Comparison of ENCODE assay signal across 38 cellular contexts in genomic region chr3:24780992-24781391, GRCh38.
"Had no signal": no experiment of that assay in that cellular context is flagged by ENCODE, and none has a peak within 500 bp of the region (broad histone marks: within the 10 kb centered on the region; RNA-seq: fewer than 3 reads in every experiment).

No MANE protein-coding gene starts in this region.

- H3K4me1 ChIP-seq: ascending aorta had no signal

- DNase-seq: activated B cell treated with CpG ODN at 0.5 μM for 24 hours; activated CD4-positive, alpha-beta memory T cell treated with anti-CD3 and anti-CD28 coated beads for 36 hours; activated CD4-positive, alpha-beta T cell treated with anti-CD3 and anti-CD28 coated beads for 4 hours; activated CD4-positive, alpha-beta T cell treated with anti-CD3 and anti-CD28 coated beads, Interleukin-2, amount 10 ng/mL, durations not matched to agents 24 days and 14 days; activated CD4-positive, alpha-beta T cell treated with anti-CD3 and anti-CD28 coated beads, Interleukin-2, amount 50 U/mL, for 1 hour; activated CD4-positive, alpha-beta T cell treated with anti-CD3 and anti-CD28 coated beads, Interleukin-2, amount 50 U/mL, for 4 hours; activated CD4-positive, CD25-positive, alpha-beta regulatory T cell treated with anti-CD3 and anti-CD28 coated beads, Interleukin-2, amount 50 U/mL, for 72 hours; activated CD8-positive, alpha-beta memory T cell treated with anti-CD3 and anti-CD28 coated beads, Interleukin-2, amount 50 U/mL, for 4 hours; activated CD8-positive, alpha-beta T cell treated with anti-CD3 and anti-CD28 coated beads for 36 hours; activated effector memory CD4-positive, alpha-beta T cell treated with anti-CD3 and anti-CD28 coated beads, Interleukin-2, amount 50 U/mL, for 16 hours; activated gamma-delta T cell treated with Interleukin-2 at 50 U/mL for 16 hours; activated naive CD4-positive, alpha-beta T cell; activated naive CD4-positive, alpha-beta T cell treated with anti-CD3 and anti-CD28 coated beads for 36 hours; activated naive CD4-positive, alpha-beta T cell treated with anti-CD3 and anti-CD28 coated beads, Interleukin-2, amount 50 U/mL, for 16 hours; activated naive CD8-positive, alpha-beta T cell treated with anti-CD3 and anti-CD28 coated beads for 36 hours; activated T-cell treated with anti-CD3 and anti-CD28 coated beads for 4 hours; activated T-cell treated with anti-CD3 and anti-CD28 coated beads, Interleukin-2, amount 50 U/mL, for 1 hour; activated T-cell treated with anti-CD3 and anti-CD28 coated beads, Interleukin-2, amount 50 U/mL, for 4 hours; activated T-cell treated with anti-CD3 and anti-CD28 coated beads, Interleukin-2, amount 50 U/mL, for 72 hours; amygdala; anterior cingulate cortex; caudate nucleus; cerebellar nuclear complex; T-helper 1 cell; T-helper 2 cell; T-helper 9 cell had no signal

- H3K27me3 ChIP-seq: ascending aorta, cardiac muscle cell had no signal

- H3K4me3 ChIP-seq: ascending aorta, cardiac muscle cell had no signal

- H3K4me1 Mint-ChIP-seq: activated B cell treated with CpG ODN at 0.5 μM for 24 hours; activated CD4-positive, alpha-beta T cell treated with anti-CD3 and anti-CD28 coated beads, Interleukin-2, amount 10 ng/mL, durations not matched to agents 24 days and 14 days; activated naive CD8-positive, alpha-beta T cell treated with anti-CD3 and anti-CD28 coated beads for 36 hours; activated T-helper 17 cell treated with anti-CD3 and anti-CD28 coated beads, Interleukin-2, amount 50 U/mL, for 72 hours; brain; central memory CD8-positive, alpha-beta T cell had no signal

- ATAC-seq: activated CD8-positive, alpha-beta T cell treated with anti-CD3 and anti-CD28 coated beads for 36 hours; activated naive CD4-positive, alpha-beta T cell treated with anti-CD3 and anti-CD28 coated beads, Interleukin-2, amount 50 U/mL, for 72 hours; activated T-cell treated with anti-CD3 and anti-CD28 coated beads, Interleukin-2, amount 50 U/mL, for 4 hours; activated T-cell treated with anti-CD3 and anti-CD28 coated beads, Interleukin-2, amount 50 U/mL, for 72 hours; activated T-helper 17 cell treated with anti-CD3 and anti-CD28 coated beads, Interleukin-2, amount 50 U/mL, for 72 hours had no signal

- H3K27ac Mint-ChIP-seq: activated B cell treated with CpG ODN at 0.5 μM for 24 hours; activated CD4-positive, alpha-beta memory T cell treated with anti-CD3 and anti-CD28 coated beads for 36 hours; activated CD4-positive, alpha-beta T cell treated with anti-CD3 and anti-CD28 coated beads, Interleukin-2, amount 10 ng/mL, durations not matched to agents 24 days and 14 days; activated CD8-positive, alpha-beta T cell treated with anti-CD3 and anti-CD28 coated beads for 36 hours; activated naive CD4-positive, alpha-beta T cell treated with anti-CD3 and anti-CD28 coated beads for 36 hours; activated naive CD4-positive, alpha-beta T cell treated with anti-CD3 and anti-CD28 coated beads, Interleukin-2, amount 50 U/mL, for 72 hours; activated naive CD8-positive, alpha-beta T cell treated with anti-CD3 and anti-CD28 coated beads for 36 hours; activated T-cell treated with anti-CD3 and anti-CD28 coated beads, Interleukin-2, amount 50 U/mL, for 72 hours; activated T-helper 1 cell treated with anti-CD3 and anti-CD28 coated beads, Interleukin-12 subunit alpha, Interleukin-12 subunit beta, Interleukin-2, Interleukin-4 antibody, amounts not matched to agents 30 ng/mL and 10 ng/mL and 1 ng/mL, durations not matched to agents 14 hours and 24 hours and 36 hours; activated T-helper 17 cell treated with anti-CD3 and anti-CD28 coated beads, Interleukin-2, amount 50 U/mL, for 72 hours; brain; T-helper 1 cell treated with Interleukin-12 subunit alpha and Interleukin-12 subunit beta and Interleukin-4 antibody, amounts not matched to agents 30 μg/mL and 1 μg/mL, for 36 hours; T-helper 2 cell treated with Interferon-gamma antibody and Interleukin-4, amounts not matched to agents 5 μg/mL and 100 μg/mL, for 36 hours had no signal

- H3K36me3 Mint-ChIP-seq: activated CD4-positive, alpha-beta memory T cell treated with anti-CD3 and anti-CD28 coated beads for 36 hours; activated naive CD8-positive, alpha-beta T cell treated with anti-CD3 and anti-CD28 coated beads for 36 hours had no signal

- H3K27ac ChIP-seq: ascending aorta, cardiac muscle cell, VCaP had no signal

- H3K27me3 Mint-ChIP-seq: activated B cell treated with CpG ODN at 0.5 μM for 24 hours; activated CD4-positive, alpha-beta memory T cell treated with anti-CD3 and anti-CD28 coated beads for 36 hours; activated CD4-positive, alpha-beta T cell treated with anti-CD3 and anti-CD28 coated beads, Interleukin-2, amount 10 ng/mL, durations not matched to agents 24 days and 14 days; activated CD8-positive, alpha-beta T cell treated with anti-CD3 and anti-CD28 coated beads for 36 hours; activated naive CD8-positive, alpha-beta T cell treated with anti-CD3 and anti-CD28 coated beads for 36 hours; activated T-helper 17 cell treated with anti-CD3 and anti-CD28 coated beads, Interleukin-2, amount 50 U/mL, for 72 hours; brain; central memory CD8-positive, alpha-beta T cell had no signal

- H3K4me3 Mint-ChIP-seq: activated B cell treated with CpG ODN at 0.5 μM for 24 hours; activated CD4-positive, alpha-beta memory T cell treated with anti-CD3 and anti-CD28 coated beads for 36 hours; activated CD4-positive, alpha-beta T cell treated with anti-CD3 and anti-CD28 coated beads, Interleukin-2, amount 10 ng/mL, durations not matched to agents 24 days and 14 days; activated CD8-positive, alpha-beta T cell treated with anti-CD3 and anti-CD28 coated beads for 36 hours; activated naive CD4-positive, alpha-beta T cell treated with anti-CD3 and anti-CD28 coated beads for 36 hours; activated naive CD8-positive, alpha-beta T cell treated with anti-CD3 and anti-CD28 coated beads for 36 hours; activated T-cell treated with anti-CD3 and anti-CD28 coated beads, Interleukin-2, amount 50 U/mL, for 4 hours; activated T-cell treated with anti-CD3 and anti-CD28 coated beads, Interleukin-2, amount 50 U/mL, for 72 hours; activated T-helper 1 cell treated with anti-CD3 and anti-CD28 coated beads, Interleukin-12 subunit alpha, Interleukin-12 subunit beta, Interleukin-2, Interleukin-4 antibody, amounts not matched to agents 30 ng/mL and 10 ng/mL and 1 ng/mL, durations not matched to agents 14 hours and 24 hours and 36 hours; activated T-helper 17 cell treated with anti-CD3 and anti-CD28 coated beads, Interleukin-2, amount 50 U/mL, for 72 hours; brain; central memory CD8-positive, alpha-beta T cell; T-helper 1 cell treated with Interleukin-12 subunit alpha and Interleukin-12 subunit beta and Interleukin-4 antibody, amounts not matched to agents 30 μg/mL and 1 μg/mL, for 36 hours; T-helper 2 cell treated with Interferon-gamma antibody and Interleukin-4, amounts not matched to agents 5 μg/mL and 100 μg/mL, for 36 hours had no signal

- H3K36me3 ChIP-seq: ascending aorta, cardiac muscle cell had no signal

- FAIRE-seq: bronchial epithelial cell, TTC549 had no signal
